In the genomic region with DNA sequence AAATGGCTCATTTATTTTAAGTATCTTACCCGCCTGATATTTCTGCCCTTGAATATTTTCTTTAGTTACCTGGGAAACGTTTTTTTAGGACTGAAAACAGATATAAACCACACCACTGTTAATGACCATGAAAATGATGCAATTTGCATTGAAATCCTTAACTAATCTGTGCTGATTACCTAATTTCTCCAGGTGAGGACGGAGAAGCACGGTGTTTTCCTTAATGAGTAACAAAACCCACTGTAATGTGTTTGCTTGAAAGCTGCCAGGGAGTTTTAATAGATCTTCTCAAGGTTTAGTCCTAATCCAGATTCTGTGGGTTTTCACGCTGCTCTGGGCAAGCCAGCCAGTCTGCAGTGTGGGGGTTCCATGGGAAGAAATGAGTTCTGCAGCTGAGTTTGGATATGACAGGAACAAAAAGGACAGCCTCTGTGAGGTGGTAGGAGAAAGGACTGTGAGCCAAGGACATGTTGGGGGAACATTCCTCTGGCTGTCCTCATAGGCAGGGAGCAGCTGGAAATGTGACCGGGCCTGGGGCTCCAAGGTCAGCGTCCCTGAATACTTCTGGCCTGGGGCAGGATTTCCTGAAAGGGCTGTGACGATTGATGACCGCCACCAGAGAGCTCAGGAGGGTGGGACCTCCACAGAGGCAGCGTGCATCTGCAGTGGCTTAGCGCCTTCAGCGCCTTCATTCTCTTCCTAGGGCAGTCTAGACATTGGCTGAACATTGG, we compare ENCODE assay signal across 20 cellular contexts. TPM values are rescaled to one million over a fixed set of nuclear protein-coding genes. Genes with fewer than 3 reads are reported as not detected.
DNase-seq lines count a peak whose midpoint lies in the region; ATAC-seq and TF ChIP-seq lines count a peak whose summit lies in the region.
"Had no signal": no experiment of that assay in that cellular context is flagged by ENCODE, and none has a peak within 500 bp of the region (broad histone marks: within the 10 kb centered on the region; RNA-seq: fewer than 3 reads in every experiment).

No MANE protein-coding gene starts in this region.

- peaks cover 71% of the 10 kb centered on the region for H3K4me1 ChIP-seq in mammary epithelial cell (ENCODE audit: insufficient read depth, low read length)
- peaks cover 77% of the 10 kb centered on the region for H3K4me1 ChIP-seq in left ventricle myocardium inferior
- H3K4me1 ChIP-seq in neuronal stem cell (ENCODE audit: control insufficient read depth in 2 of 2, insufficient read depth in 1 of 2, low read depth in 1 of 2, low read length in 2 of 2) = peaks cover 0 to 7% of the 10 kb centered on the region in 2 donors
- H3K4me1 ChIP-seq: neural progenitor cell, tibial nerve had no signal

- peak overlapping the region; percentile 77 for H2BK15ac ChIP-seq in neuronal stem cell (ENCODE audit: low read length)

- peaks cover 81% of the 10 kb centered on the region for H3K79me2 ChIP-seq in mammary epithelial cell (ENCODE audit: insufficient read depth, low read length)

- peak overlapping the region; percentile 91 for H3K27ac ChIP-seq in mammary epithelial cell (ENCODE audit: insufficient read depth, low read depth, low read length)
- peak overlapping the region; percentile 89 for H3K27ac ChIP-seq in left ventricle myocardium inferior (replicated peaks)
- H3K27ac ChIP-seq in neuronal stem cell (replicated peaks; ENCODE audit: low read length) = no peak overlapping the region
- H3K27ac ChIP-seq: neural progenitor cell, tibial nerve, VCaP had no signal

- H4K8ac ChIP-seq in neuronal stem cell (ENCODE audit: low read depth, low read length) = no peak overlapping the region

- in situ Hi-C loops in mammary epithelial cell (cut with MboI; ENCODE audit: low sequenced_read_pairs in 2 of 2) = no loop called here

- WGBS in mammary epithelial cell (ENCODE audit: low coverage, missing lambda C conversion rate) = 78% methylated on average over 12 of the region's 12 CpGs
- no CpG with 5 or more reads among the region's 12 CpGs for WGBS in neuronal stem cell (ENCODE audit: extremely low coverage in 2 of 2, insufficient read length in 2 of 2, insufficient replicate concordance in 1 of 2), 2 donors

- H2AK5ac ChIP-seq in neuronal stem cell (ENCODE audit: low read depth, low read length) = no peak overlapping the region

- H3K79me1 ChIP-seq in neuronal stem cell (ENCODE audit: low read depth, low read length) = no peaks in the 10 kb centered on the region

- no peak overlapping the region for H3K4me3 ChIP-seq in mammary epithelial cell (replicated peaks in 1 of 3; ENCODE audit: insufficient read depth in 1 of 3, low read depth in 2 of 3, low read length in 3 of 3)
- H3K4me3 ChIP-seq in left ventricle myocardium inferior = peak overlapping the region; percentile 32
- H3K4me3 ChIP-seq in neuronal stem cell (ENCODE audit: low read length in 2 of 2) = no peak overlapping the region
- H3K4me3 ChIP-seq: neural progenitor cell, tibial nerve had no signal

- TF ChIP-seq CTCF in mammary epithelial cell (conservative IDR thresholded peaks at IDR 0.05 in 1 of 2, IDR thresholded peaks at IDR 0.05 in 1 of 2; ENCODE audit: extremely low read depth in 1 of 2, insufficient read depth in 1 of 2, low read depth in 1 of 2, low read length in 2 of 2) (no peak), left ventricle myocardium inferior (IDR thresholded peaks at IDR 0.05; ENCODE audit: borderline replicate concordance) (no peak)

- DNase-seq in ELF-1 (ENCODE audit: low read depth, low spot score) (peak; percentile 72), mammary epithelial cell (peak; percentile 85), left ventricle myocardium inferior (peak; percentile 55), neuronal stem cell (ENCODE audit: low spot score) (no peak), COLO829 (ENCODE audit: low spot score) (no peak), NAMALWA (ENCODE audit: low spot score) (no peak), NCI-H526 (lab: John Stamatoyannopoulos, UW) (no peak)
- DNase-seq: activated CD4-positive, alpha-beta T cell treated with anti-CD3 and anti-CD28 coated beads, Interleukin-2, amount 50 U/mL, for 4 hours; activated T-cell treated with anti-CD3 and anti-CD28 coated beads, Interleukin-2, amount 50 U/mL, for 24 hours; CD4-positive, alpha-beta T cell; DND-41; HCEC 1CT; NCI-H1930; stimulated activated naive CD4-positive, alpha-beta T cell treated with Interleukin-2 at 50 U/mL for 16 hours had no signal

- H2BK120ac ChIP-seq in neuronal stem cell (ENCODE audit: low read depth, low read length) = no peak overlapping the region

- H2BK5ac ChIP-seq in neuronal stem cell (ENCODE audit: low read length) = no peak overlapping the region

- H3K9ac ChIP-seq in mammary epithelial cell (ENCODE audit: insufficient read depth, low read length) = peak overlapping the region; percentile 17
- no peak overlapping the region for H3K9ac ChIP-seq in neuronal stem cell (ENCODE audit: low read depth, low read length, poor library complexity)
- H3K9ac ChIP-seq: neural progenitor cell had no signal

- CTCF ChIA-PET in mammary epithelial cell (lab: Charles Lee; ENCODE audit: low non-redundant PET) = no interaction called here

- H3K4ac ChIP-seq in neuronal stem cell (ENCODE audit: low read length) = no peak overlapping the region

- dilution Hi-C loops in mammary epithelial cell (cut with HindIII; ENCODE audit: low sequenced_read_pairs) = loop anchor here (25.0 kb wide), 1 partner anchor 303 kb away; no protein-coding TSS in a partner anchor

- ATAC-seq in HG03135 (IDR thresholded peaks at IDR 0.05; ENCODE audit: unreplicated experiment) = no peak
- ATAC-seq: esophagus mucosa had no signal

- no TSS peak for BruUV-seq in mammary epithelial cell (replicated peaks; lab: Mats Ljungman, UMichigan)

- H2BK12ac ChIP-seq in neuronal stem cell (ENCODE audit: low read length) = no peak overlapping the region

- H3K4me2 ChIP-seq in mammary epithelial cell (ENCODE audit: insufficient read depth, low read depth, low read length) (no peak overlapping the region), neuronal stem cell (ENCODE audit: insufficient read depth, low read length, poor library complexity, severe bottlenecking) (no peak overlapping the region)
- H3K4me2 ChIP-seq: neural progenitor cell had no signal

- intact Hi-C loops in mammary epithelial cell (cut with micrococcal nuclease) (loop anchor here (5.0 kb wide), 1 partner anchor 88 kb away; no protein-coding TSS in a partner anchor), left ventricle myocardium inferior (cut with micrococcal nuclease) (no loop called here)

- H2AFZ ChIP-seq in mammary epithelial cell (ENCODE audit: low read depth, low read length) (no peak overlapping the region), neuronal stem cell (ENCODE audit: low read length) (no peak overlapping the region)
- H2AFZ ChIP-seq: neural progenitor cell had no signal

- no peak overlapping the region for H3K14ac ChIP-seq in neuronal stem cell (ENCODE audit: low read length)

- H3K9me3 ChIP-seq in mammary epithelial cell (replicated peaks; ENCODE audit: insufficient read depth, low read length) (no peaks in the 10 kb centered on the region), left ventricle myocardium inferior (replicated peaks) (no peaks in the 10 kb centered on the region), neuronal stem cell (replicated peaks in 1 of 2; ENCODE audit: control insufficient read depth in 2 of 2, insufficient read depth in 1 of 2, low read depth in 1 of 2, low read length in 2 of 2) (no peaks in the 10 kb centered on the region)
- H3K9me3 ChIP-seq: tibial nerve had no signal

- H3K23ac ChIP-seq in neuronal stem cell (ENCODE audit: low read depth, low read length, poor library complexity) = peak overlapping the region; percentile 6

- H4K20me1 ChIP-seq in mammary epithelial cell (ENCODE audit: insufficient read depth, low read length) = no peaks in the 10 kb centered on the region

- H3K27me3 ChIP-seq in mammary epithelial cell (ENCODE audit: insufficient read depth, low read length) = no peaks in the 10 kb centered on the region
- H3K27me3 ChIP-seq in left ventricle myocardium inferior (ENCODE audit: low read depth) = no peaks in the 10 kb centered on the region
- no peaks in the 10 kb centered on the region for H3K27me3 ChIP-seq in neuronal stem cell (ENCODE audit: control insufficient read depth in 3 of 3, insufficient read depth in 3 of 3, low read depth in 1 of 3, low read length in 3 of 3)
- H3K27me3 ChIP-seq: neural progenitor cell, tibial nerve had no signal

- H3K36me3 ChIP-seq in mammary epithelial cell (ENCODE audit: insufficient read depth, low read length) (no peaks in the 10 kb centered on the region), left ventricle myocardium inferior (no peaks in the 10 kb centered on the region), neuronal stem cell (replicated peaks in 1 of 2; ENCODE audit: control insufficient read depth in 2 of 2, insufficient read depth in 2 of 2, low read length in 2 of 2) (no peaks in the 10 kb centered on the region)
- H3K36me3 ChIP-seq: neural progenitor cell, tibial nerve had no signal

- no peak overlapping the region for H4K91ac ChIP-seq in neuronal stem cell (ENCODE audit: low read depth, low read length, poor library complexity)

- H3K18ac ChIP-seq in neuronal stem cell (ENCODE audit: low read length) = no peak overlapping the region

RNA-seq across cellular contexts. Expression of a gene that starts 18.6 kb away (rescaled TPM):
- total RNA-seq in mammary epithelial cell = 100 to 1,000 TPM in 1 of 2 donors, 10 to 100 TPM in 1; 87.7 to 111 TPM
- 33.7 TPM for polyA plus RNA-seq in mammary epithelial cell
- 53.9 TPM for polyA minus RNA-seq in mammary epithelial cell
- 95.8 TPM for total RNA-seq in left ventricle myocardium inferior
- 0.93 TPM for polyA plus RNA-seq in neuronal stem cell (2013, experiment 1 of 2)
- 0.96 TPM for polyA plus RNA-seq in neuronal stem cell (2013, experiment 2 of 2)
- total RNA-seq: CD4-positive, alpha-beta T cell had no signal
- polyA plus RNA-seq: IgD-negative memory B cell had no signal

Comparison
In these comparisons a context has a peak if more than half of its experiments do, and no peak if none do; other contexts are left out.
1. DNase-seq: peak in ELF-1 (single experiment), mammary epithelial cell (single experiment) and left ventricle myocardium inferior (single experiment); none in neuronal stem cell (single experiment), COLO829 (single experiment), NAMALWA (single experiment) and NCI-H526 (0 of 2).